ENCODE assay signal across 8 cellular contexts in genomic region chr16:48608452-48608851, GRCh38. TPM values are rescaled to one million over a fixed set of nuclear protein-coding genes. Genes with fewer than 3 reads are reported as not detected.
DNase-seq lines count a peak whose midpoint lies in the region; ATAC-seq and TF ChIP-seq lines count a peak whose summit lies in the region.

No MANE protein-coding gene starts in this region.

- in situ Hi-C loops in GM13976 (cut with MboI; ENCODE audit: low sequenced_read_pairs, unreplicated experiment): loop anchor here (25.0 kb wide), 1 partner anchor 146 kb away; no protein-coding TSS in a partner anchor

- H3K36me3 ChIP-seq in SJCRH30: peaks cover 7% of the 10 kb centered on the region

- TF ChIP-seq CTCF in GM13976 (IDR thresholded peaks at IDR 0.05; ENCODE audit: borderline replicate concordance, control extremely low read depth, extremely low read depth, insufficient read depth, missing control alignments): no peak
- TF ChIP-seq CTCF in HFFc6 (IDR thresholded peaks at IDR 0.05): no peak
- no peak for TF ChIP-seq CTCF in foreskin fibroblast (IDR thresholded peaks at IDR 0.05; ENCODE audit: low read depth, low read length)

- no peaks in the 10 kb centered on the region for H3K9me3 ChIP-seq in SJCRH30 (replicated peaks)

- DNase-seq in GM13976 (ENCODE audit: low spot score) (peak; percentile 76), HFFc6 (no peak), SJCRH30 (no peak), foreskin fibroblast (peak in 1 of 2 donors; percentile 26), dermis blood vessel endothelial cell (no peak), medulla oblongata (ENCODE audit: extremely low spot score) (no peak), SKM-1 treated with dmso at 0.1 percent for 144 hours (lab: John Stamatoyannopoulos, UW; ENCODE audit: unreplicated experiment) (no peak)
- no peak for DNase-seq in stimulated activated naive B cell treated with anti-CD40 and anti-IgM and Interleukin-4, amounts not matched to agents 10 μg/mL and 1 μg/mL and 100 μg/mL, for 72 hours

- no peaks in the 10 kb centered on the region for H3K27me3 Mint-ChIP-seq in HFFc6 (ENCODE audit: insufficient read depth)
- no peaks in the 10 kb centered on the region for H3K27me3 Mint-ChIP-seq in stimulated activated naive B cell treated with anti-CD40 and anti-IgM and Interleukin-4, amounts not matched to agents 10 μg/mL and 1 μg/mL and 100 μg/mL, for 72 hours

- no peaks in the 10 kb centered on the region for H3K27me3 ChIP-seq in SJCRH30

- peaks cover 5% of the 10 kb centered on the region; the same call in 1 of the 2 replicates for H3K4me1 ChIP-seq in SJCRH30

- H3K4me3 Mint-ChIP-seq in HFFc6: peak overlapping the region; percentile 92
- peak overlapping the region; percentile 89 to 90 for H3K4me3 Mint-ChIP-seq in stimulated activated naive B cell treated with anti-CD40 and anti-IgM and Interleukin-4, amounts not matched to agents 10 μg/mL and 1 μg/mL and 100 μg/mL, for 72 hours

- H3K27ac Mint-ChIP-seq in HFFc6: peak overlapping the region; percentile 58
- peak overlapping the region; percentile 91 for H3K27ac Mint-ChIP-seq in stimulated activated naive B cell treated with anti-CD40 and anti-IgM and Interleukin-4, amounts not matched to agents 10 μg/mL and 1 μg/mL and 100 μg/mL, for 72 hours

- peaks cover 11% of the 10 kb centered on the region for H3K36me3 Mint-ChIP-seq in HFFc6 (ENCODE audit: low read depth)
- peaks cover 7 to 10% of the 10 kb centered on the region in 2 donors for H3K36me3 Mint-ChIP-seq in stimulated activated naive B cell treated with anti-CD40 and anti-IgM and Interleukin-4, amounts not matched to agents 10 μg/mL and 1 μg/mL and 100 μg/mL, for 72 hours

- H3K9me3 Mint-ChIP-seq in HFFc6: 0 out of 2 replicates have a peak, but pooled peaks cover 4% of the 10 kb centered on the region
- no peaks in the 10 kb centered on the region for H3K9me3 Mint-ChIP-seq in stimulated activated naive B cell treated with anti-CD40 and anti-IgM and Interleukin-4, amounts not matched to agents 10 μg/mL and 1 μg/mL and 100 μg/mL, for 72 hours

- H3K4me1 Mint-ChIP-seq in HFFc6 (ENCODE audit: low read depth): peaks cover 33% of the 10 kb centered on the region
- H3K4me1 Mint-ChIP-seq in stimulated activated naive B cell treated with anti-CD40 and anti-IgM and Interleukin-4, amounts not matched to agents 10 μg/mL and 1 μg/mL and 100 μg/mL, for 72 hours: peaks cover 32 to 47% of the 10 kb centered on the region in 2 donors

- peak overlapping the region; percentile 99 for H3K4me3 ChIP-seq in SJCRH30
- peak overlapping the region; percentile 89 to 93 for H3K4me3 ChIP-seq in foreskin fibroblast (ENCODE audit: low read depth in 1 of 2, low read length in 2 of 2)

- ATAC-seq in stimulated activated naive B cell treated with anti-CD40 and anti-IgM and Interleukin-4, amounts not matched to agents 10 μg/mL and 1 μg/mL and 100 μg/mL, for 72 hours (replicated peaks): peak; percentile 46 to 50

- H3K27ac ChIP-seq in SJCRH30: no peak overlapping the region; the same call in 1 of the 2 replicates

RNA-seq across cellular contexts. Expression of gene N4BP1, which starts 1.5 kb away (rescaled TPM):
- 10 to 100 TPM; 18.6 to 30.3 (median 25.0) TPM for total RNA-seq in HFFc6 (2021; fragmentation: NEBNext Ultra II Directional; extraction: Animal tissue kit (Norgen Biotek cat#: 25700))
- total RNA-seq in SJCRH30 (2014; rRNA removed; shearing (Covaris generic)): 34.3 and 37.6 TPM in 2 replicates
- 30.4 and 30.8 TPM in 2 replicates for total RNA-seq in dermis blood vessel endothelial cell
